In the genomic region with DNA sequence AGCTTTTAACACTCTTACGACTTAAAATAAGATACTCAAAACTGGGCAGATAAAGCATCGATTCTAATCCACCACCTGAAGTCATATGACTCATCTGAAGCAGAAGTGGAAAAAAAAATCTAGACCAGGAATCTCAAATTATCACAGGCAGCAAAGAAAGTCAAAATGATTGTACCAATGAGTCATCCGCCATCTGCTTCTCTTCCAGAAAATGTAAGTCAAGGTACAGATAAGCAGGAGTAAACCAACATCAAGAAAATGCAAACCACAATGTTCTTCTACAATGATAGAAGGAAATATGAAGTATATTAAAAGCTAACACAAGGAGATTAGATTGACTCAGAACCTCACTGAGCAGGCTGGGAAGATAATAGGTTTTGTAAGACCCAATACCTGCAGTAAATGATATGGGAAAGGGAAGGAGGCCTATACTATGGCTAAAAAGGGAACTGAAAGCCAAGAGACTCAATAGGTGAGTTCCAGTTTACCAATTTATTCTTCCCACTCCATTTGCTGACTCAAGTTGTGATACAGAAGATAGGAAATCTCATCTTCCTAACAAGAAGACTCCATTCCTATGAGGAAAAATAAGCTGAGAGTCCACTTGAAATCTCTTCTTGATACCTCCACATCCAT, we compare ENCODE assay signal across 13 cellular contexts.
DNase-seq lines count a peak whose midpoint lies in the region; ATAC-seq, FAIRE-seq and TF ChIP-seq lines count a peak whose summit lies in the region.
"Had no signal": no experiment of that assay in that cellular context is flagged by ENCODE, and none has a peak within 500 bp of the region (broad histone marks: within the 10 kb centered on the region; RNA-seq: fewer than 3 reads in every experiment).

No MANE protein-coding gene starts in this region.

- H3K36me3 Mint-ChIP-seq in Calu3 (ENCODE audit: insufficient read depth, unreplicated experiment) = no peaks in the 10 kb centered on the region
- H3K36me3 Mint-ChIP-seq in activated naive CD8-positive, alpha-beta T cell = no peaks in the 10 kb centered on the region
- no peaks in the 10 kb centered on the region for H3K36me3 Mint-ChIP-seq in endothelial cell (ENCODE audit: low read depth, unreplicated experiment)
- H3K36me3 Mint-ChIP-seq: stimulated activated effector memory CD8-positive, alpha-beta T cell treated with anti-CD3 and anti-CD28 coated beads, Interleukin-12 subunit alpha, Interleukin-12 subunit beta, amount 100 ng/mL, for 72 hours had no signal

- peak; percentile 93 for FAIRE-seq in keratinocyte (lab: Jason Lieb, UNC)

- H3K9me1 ChIP-seq in keratinocyte (ENCODE audit: control insufficient read depth, extremely low read depth, insufficient read depth, low read length) = no peaks in the 10 kb centered on the region

- peak overlapping the region; percentile 42 for H3K4me2 ChIP-seq in keratinocyte (ENCODE audit: control insufficient read depth, extremely low read depth, insufficient read depth, low read depth, low read length)

- no peaks in the 10 kb centered on the region for H3K9me3 ChIP-seq in keratinocyte (ENCODE audit: control insufficient read depth, low read depth, low read length)

- no peaks in the 10 kb centered on the region for H4K20me1 ChIP-seq in keratinocyte (ENCODE audit: control insufficient read depth, extremely low read depth, insufficient read depth, low read length)

- H2AFZ ChIP-seq in keratinocyte (ENCODE audit: control insufficient read depth, low read length) = no peak overlapping the region

- TF ChIP-seq CTCF in Calu3 (IDR thresholded peaks at IDR 0.05; ENCODE audit: unreplicated experiment) (no peak), keratinocyte (optimal IDR thresholded peaks at IDR 0.05 in 1 of 3, IDR thresholded peaks at IDR 0.05 in 1 of 3, conservative IDR thresholded peaks at IDR 0.05 in 1 of 3; ENCODE audit: extremely low read depth in 1 of 3, insufficient read depth in 2 of 3, low read length in 3 of 3) (no peak), endothelial cell (IDR thresholded peaks at IDR 0.05; ENCODE audit: unreplicated experiment) (no peak)

- peak overlapping the region; percentile 33 for H3K27ac ChIP-seq in keratinocyte (ENCODE audit: control insufficient read depth, insufficient read depth, low read length)
- H3K27ac ChIP-seq: coronary artery had no signal

- H3K4me3 Mint-ChIP-seq in Calu3 (ENCODE audit: low read depth, unreplicated experiment) = no peak overlapping the region
- H3K4me3 Mint-ChIP-seq in activated naive CD8-positive, alpha-beta T cell = peak overlapping the region; percentile 8
- H3K4me3 Mint-ChIP-seq in endothelial cell (ENCODE audit: unreplicated experiment) = no peak overlapping the region
- H3K4me3 Mint-ChIP-seq: stimulated activated effector memory CD8-positive, alpha-beta T cell treated with anti-CD3 and anti-CD28 coated beads, Interleukin-12 subunit alpha, Interleukin-12 subunit beta, amount 100 ng/mL, for 72 hours had no signal

- no peaks in the 10 kb centered on the region for H3K79me2 ChIP-seq in keratinocyte (ENCODE audit: control insufficient read depth, insufficient read depth, low read length)

- H3K27me3 Mint-ChIP-seq in Calu3 (ENCODE audit: unreplicated experiment) (no peaks in the 10 kb centered on the region), endothelial cell (ENCODE audit: unreplicated experiment) (peaks cover 2% of the 10 kb centered on the region)
- no peaks in the 10 kb centered on the region for H3K27me3 Mint-ChIP-seq in activated naive CD8-positive, alpha-beta T cell

- peaks cover 31% of the 10 kb centered on the region for H3K4me1 Mint-ChIP-seq in Calu3 (ENCODE audit: low read depth, unreplicated experiment)
- H3K4me1 Mint-ChIP-seq in activated naive CD8-positive, alpha-beta T cell (ENCODE audit: low read depth) = peaks cover 43% of the 10 kb centered on the region
- peaks cover 14% of the 10 kb centered on the region for H3K4me1 Mint-ChIP-seq in endothelial cell (ENCODE audit: unreplicated experiment)

- intact Hi-C loops in Calu3 (cut with micrococcal nuclease; ENCODE audit: unreplicated experiment) = no loop called here

- no peaks in the 10 kb centered on the region for H3K27me3 ChIP-seq in keratinocyte (ENCODE audit: control insufficient read depth, extremely low read depth, insufficient read depth, low read length)

- BruUV-seq in Calu3 (replicated peaks; lab: Mats Ljungman, UMichigan) = no TSS peak

- no peak overlapping the region for H3K9ac ChIP-seq in keratinocyte (ENCODE audit: control insufficient read depth, extremely low read depth, insufficient read depth, low read length)

- peaks cover 45% of the 10 kb centered on the region for H3K4me1 ChIP-seq in keratinocyte (ENCODE audit: control insufficient read depth, extremely low read depth, insufficient read depth, low read length)

- no peak for DNase-seq in Calu3
- peak; percentile 75 for DNase-seq in keratinocyte (ENCODE audit: low read depth, low spot score)
- no peak for DNase-seq in left lobe of liver (ENCODE audit: low spot score)
- no peak for DNase-seq in hepatic stellate cell (ENCODE audit: low spot score)
- DNase-seq in endothelial cell (ENCODE audit: low spot score) = no peak
- no peak for DNase-seq in NCI-H2227 (lab: John Stamatoyannopoulos, UW; ENCODE audit: unreplicated experiment)
- DNase-seq: DMS153, NCI-H1694 had no signal

- no peak overlapping the region for H3K4me3 ChIP-seq in keratinocyte (ENCODE audit: control insufficient read depth in 2 of 3, extremely low read depth in 1 of 3, insufficient read depth in 2 of 3, low read depth in 1 of 3, low read length in 3 of 3)
- H3K4me3 ChIP-seq: coronary artery had no signal

- ATAC-seq in HG03432 (IDR thresholded peaks at IDR 0.05; ENCODE audit: unreplicated experiment) (peak; percentile 6), left lobe of liver (no peak)
- ATAC-seq: Right ventricle myocardium inferior; stimulated activated effector memory CD8-positive, alpha-beta T cell treated with anti-CD3 and anti-CD28 coated beads, Interleukin-12 subunit alpha, Interleukin-12 subunit beta, amount 100 ng/mL, for 72 hours had no signal

- H3K9me3 Mint-ChIP-seq in Calu3 (ENCODE audit: low read depth, unreplicated experiment) (no peaks in the 10 kb centered on the region), endothelial cell (ENCODE audit: unreplicated experiment) (no peaks in the 10 kb centered on the region)
- no peaks in the 10 kb centered on the region for H3K9me3 Mint-ChIP-seq in activated naive CD8-positive, alpha-beta T cell (ENCODE audit: low read depth)
- H3K9me3 Mint-ChIP-seq: stimulated activated effector memory CD8-positive, alpha-beta T cell treated with anti-CD3 and anti-CD28 coated beads, Interleukin-12 subunit alpha, Interleukin-12 subunit beta, amount 100 ng/mL, for 72 hours had no signal

- CTCF ChIA-PET in Calu3 (lab: Charles Lee) = no interaction called here

- no peaks in the 10 kb centered on the region for H3K36me3 ChIP-seq in keratinocyte (ENCODE audit: control insufficient read depth in 2 of 2, extremely low read depth in 1 of 2, insufficient read depth in 2 of 2, low read length in 2 of 2)

- H3K27ac Mint-ChIP-seq in Calu3 (ENCODE audit: unreplicated experiment) = peak overlapping the region; percentile 70
- H3K27ac Mint-ChIP-seq in activated naive CD8-positive, alpha-beta T cell = peak overlapping the region; percentile 72
- H3K27ac Mint-ChIP-seq in endothelial cell (ENCODE audit: unreplicated experiment) = no peak overlapping the region

- dilution Hi-C loops in keratinocyte (cut with MboI; ENCODE audit: extremely low pct_ligation_motif_present, low sequenced_read_pairs) = no loop called here
